Comparison of ENCODE assay signal across 1 cellular context in genomic region chr21:44522753-44523204, GRCh38.
TF ChIP-seq lines count a peak whose summit lies in the region.

No MANE protein-coding gene starts in this region.

TF ChIP-seq in H1, 55 proteins besides CTCF, POLR2A, EP300 and RAD21:
- TF ChIP-seq NANOG (IDR thresholded peaks at IDR 0.05; ENCODE audit: insufficient read depth, low read depth, low read length, poor library complexity, severe bottlenecking) (no peak), CEBPB (IDR thresholded peaks at IDR 0.05; ENCODE audit: low read depth, low read length) (no peak), ATF3 (IDR thresholded peaks at IDR 0.05; ENCODE audit: insufficient read depth, low read depth, low read length) (no peak), YY1 (IDR thresholded peaks at IDR 0.05; ENCODE audit: low read depth, low read length) (no peak), SRF (IDR thresholded peaks at IDR 0.05; ENCODE audit: low read depth, low read length) (no peak), SUZ12 (IDR thresholded peaks at IDR 0.05; ENCODE audit: low read length) (no peak), CREB1 (IDR thresholded peaks at IDR 0.05) (no peak), MAX (IDR thresholded peaks at IDR 0.05) (no peak), SP2 (IDR thresholded peaks at IDR 0.05; ENCODE audit: low read length) (no peak), SP4 (IDR thresholded peaks at IDR 0.05; ENCODE audit: low read length) (no peak), EZH2 (IDR thresholded peaks at IDR 0.05; ENCODE audit: low read depth, low read length, severe bottlenecking) (no peak), KDM5A (IDR thresholded peaks at IDR 0.05; ENCODE audit: low read length) (no peak), TAF1 (IDR thresholded peaks at IDR 0.05; ENCODE audit: low read depth, low read length) (no peak), SIX5 (IDR thresholded peaks at IDR 0.05; ENCODE audit: low read depth, low read length) (no peak), HDAC6 (IDR thresholded peaks at IDR 0.05; ENCODE audit: low read depth, low read length) (no peak), SP1 (IDR thresholded peaks at IDR 0.05; ENCODE audit: low read depth, low read length) (no peak), NRF1 (IDR thresholded peaks at IDR 0.05; ENCODE audit: low read depth, low read length) (no peak)
TF ChIP-seq in H1: peak in this region for 0.
